In the genomic region with DNA sequence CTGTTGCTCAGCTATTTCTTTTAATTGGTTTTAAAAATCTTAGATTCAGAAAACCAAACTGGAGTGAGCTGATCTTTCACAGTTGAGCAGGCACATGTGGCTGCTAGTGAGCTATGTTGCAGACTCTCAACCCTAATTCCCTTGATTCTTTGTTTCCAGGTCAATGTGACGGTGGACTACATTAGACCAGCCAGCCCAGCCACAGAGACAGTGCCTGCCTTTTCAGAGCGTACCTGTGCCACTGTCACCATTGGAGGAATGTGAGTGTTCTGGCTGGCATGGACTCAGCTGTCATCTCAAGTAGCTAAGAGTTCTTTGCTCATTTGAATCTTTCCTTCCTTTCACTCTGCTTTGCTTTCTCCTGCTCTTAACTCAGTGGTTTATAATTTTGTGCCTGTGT, we compare ENCODE assay signal across 14 cellular contexts.
A peak's percentile ranks its signal among the peaks of the same experiment; 100 is the strongest.
DNase-seq lines count a peak whose midpoint lies in the region; ATAC-seq and TF ChIP-seq lines count a peak whose summit lies in the region.
"Had no signal": no experiment of that assay in that cellular context is flagged by ENCODE, and none has a peak within 500 bp of the region (broad histone marks: within the 10 kb centered on the region; RNA-seq: fewer than 3 reads in every experiment).

No MANE protein-coding gene starts in this region.

- no peaks in the 10 kb centered on the region for H3K27me3 ChIP-seq in transverse colon
- no peaks in the 10 kb centered on the region for H3K27me3 ChIP-seq in GM23248 (replicated peaks; ENCODE audit: insufficient read depth)
- H3K27me3 ChIP-seq: dorsolateral prefrontal cortex, heart right ventricle had no signal

- DNase-seq in Right ventricle myocardium inferior (ENCODE audit: missing footprints) (no peak), cardiac septum (ENCODE audit: low spot score) (no peak), mesothelial cell of epicardium (ENCODE audit: low spot score in 2 of 2, unreplicated experiment in 2 of 2) (no peak), transverse colon (no peak), Kasumi-1 (lab: John Stamatoyannopoulos, UW) (no peak), GM23248 (no peak)
- no peak for DNase-seq in central memory CD8-positive, alpha-beta T cell (ENCODE audit: low spot score in 2 of 2)
- DNase-seq: activated CD4-positive, alpha-beta T cell treated with anti-CD3 and anti-CD28 coated beads for 1 hour; CD4-positive, alpha-beta T cell had no signal

- in situ Hi-C loops in transverse colon (cut with MboI; ENCODE audit: low pct_ligation_motif_present in 1 of 4, low pct_unique_long_range_greater_than_20kb in 1 of 4, low sequenced_read_pairs in 3 of 4) (no loop called here), GM23248 (cut with MboI) (no loop called here)

- H3K27ac Mint-ChIP-seq in central memory CD8-positive, alpha-beta T cell (ENCODE audit: low read depth), result peak overlapping the region; percentile 54
- H3K27ac Mint-ChIP-seq in mesothelial cell of epicardium, result peak overlapping the region; percentile 68
- H3K27ac Mint-ChIP-seq: CD4-positive, alpha-beta T cell; IgD-negative memory B cell had no signal

- H3F3A ChIP-seq in GM23248 (ENCODE audit: insufficient read depth), result no peaks in the 10 kb centered on the region

- H3K4me1 ChIP-seq in transverse colon (peaks cover 17 to 53% (median 31%) of the 10 kb centered on the region in 4 donors), GM23248 (ENCODE audit: insufficient read depth) (peaks cover 8% of the 10 kb centered on the region)

- H3K9me3 ChIP-seq in transverse colon (no peaks in the 10 kb centered on the region), GM23248 (ENCODE audit: low read depth) (no peaks in the 10 kb centered on the region)
- H3K9me3 ChIP-seq: heart right ventricle, mucosa of descending colon had no signal

- no peak for TF ChIP-seq POLR2A in transverse colon (IDR thresholded peaks at IDR 0.05)

- H4K20me1 ChIP-seq in GM23248 (ENCODE audit: insufficient read depth), result no peaks in the 10 kb centered on the region

- H3K4me2 ChIP-seq in GM23248 (ENCODE audit: unreplicated experiment), result no peak overlapping the region

- ATAC-seq in Right ventricle myocardium inferior (peak; percentile 36), HG03442 (IDR thresholded peaks at IDR 0.05; ENCODE audit: unreplicated experiment) (no peak)
- no peak for ATAC-seq in central memory CD8-positive, alpha-beta T cell (replicated peaks; ENCODE audit: extremely low read depth, poor library complexity, severe bottlenecking)

- H3K79me2 ChIP-seq in GM23248 (ENCODE audit: insufficient read depth), result peaks cover 69% of the 10 kb centered on the region

- H3K9me2 ChIP-seq in GM23248 (ENCODE audit: insufficient read depth), result no peaks in the 10 kb centered on the region

- no peaks in the 10 kb centered on the region for H3K27me3 Mint-ChIP-seq in central memory CD8-positive, alpha-beta T cell
- H3K27me3 Mint-ChIP-seq in mesothelial cell of epicardium (ENCODE audit: low read depth), result no peaks in the 10 kb centered on the region
- H3K27me3 Mint-ChIP-seq: CD4-positive, alpha-beta T cell; IgD-negative memory B cell had no signal

- no peak overlapping the region for H2AFZ ChIP-seq in GM23248

- peaks cover 14% of the 10 kb centered on the region for H3K36me3 Mint-ChIP-seq in central memory CD8-positive, alpha-beta T cell (ENCODE audit: insufficient read depth)
- H3K36me3 Mint-ChIP-seq in mesothelial cell of epicardium, result peaks cover 10% of the 10 kb centered on the region

- H3K4me3 Mint-ChIP-seq in central memory CD8-positive, alpha-beta T cell, result no peak overlapping the region
- H3K4me3 Mint-ChIP-seq in mesothelial cell of epicardium, result no peak overlapping the region
- H3K4me3 Mint-ChIP-seq: CD4-positive, alpha-beta T cell; IgD-negative memory B cell had no signal

- H3K4me3 ChIP-seq in transverse colon (no peak overlapping the region), GM23248 (no peak overlapping the region)
- H3K4me3 ChIP-seq: dorsolateral prefrontal cortex, heart right ventricle, mucosa of descending colon had no signal

- TF ChIP-seq EP300 in transverse colon (IDR thresholded peaks at IDR 0.05; ENCODE audit: low read depth), result no peak

- peaks cover 13% of the 10 kb centered on the region for H3K4me1 Mint-ChIP-seq in central memory CD8-positive, alpha-beta T cell
- H3K4me1 Mint-ChIP-seq in mesothelial cell of epicardium, result peaks cover 9% of the 10 kb centered on the region

- 91 to 100% methylated on average over 1 to 2 of the region's 2 CpGs for WGBS in transverse colon (ENCODE audit: low coverage in 1 of 2), 2 donors
- 96 to 100% methylated on average over 2 of the region's 2 CpGs for WGBS in GM23248 (ENCODE audit: low coverage in 1 of 2, low lambda C conversion rate in 2 of 2, missing lambda C conversion rate in 2 of 2), 2 experiments

- no peaks in the 10 kb centered on the region for H3K9me3 Mint-ChIP-seq in central memory CD8-positive, alpha-beta T cell
- H3K9me3 Mint-ChIP-seq in mesothelial cell of epicardium, result peaks cover 3% of the 10 kb centered on the region
- H3K9me3 Mint-ChIP-seq: CD4-positive, alpha-beta T cell; IgD-negative memory B cell had no signal

- no peak overlapping the region for H3K9ac ChIP-seq in GM23248

- H3K27ac ChIP-seq in transverse colon (peak overlapping the region; percentile 33 to 59 (median 52)), GM23248 (no peak overlapping the region)

- H3K36me3 ChIP-seq in transverse colon (no peaks in the 10 kb centered on the region), GM23248 (ENCODE audit: low read depth) (peaks cover 16% of the 10 kb centered on the region)

- TF ChIP-seq CTCF in mesothelial cell of epicardium (IDR thresholded peaks at IDR 0.05; ENCODE audit: unreplicated experiment) (no peak), transverse colon (IDR thresholded peaks at IDR 0.05) (no peak)

- intact Hi-C loops in Right ventricle myocardium inferior (cut with DNase I), result no loop called here
- intact Hi-C loops in cardiac septum (cut with DNase I), result no loop called here
- intact Hi-C loops in transverse colon (cut with DNase I; ENCODE audit: low total_unique reads), result no loop called here
